1 cellular context compared by ENCODE assay signal in the genomic region with DNA sequence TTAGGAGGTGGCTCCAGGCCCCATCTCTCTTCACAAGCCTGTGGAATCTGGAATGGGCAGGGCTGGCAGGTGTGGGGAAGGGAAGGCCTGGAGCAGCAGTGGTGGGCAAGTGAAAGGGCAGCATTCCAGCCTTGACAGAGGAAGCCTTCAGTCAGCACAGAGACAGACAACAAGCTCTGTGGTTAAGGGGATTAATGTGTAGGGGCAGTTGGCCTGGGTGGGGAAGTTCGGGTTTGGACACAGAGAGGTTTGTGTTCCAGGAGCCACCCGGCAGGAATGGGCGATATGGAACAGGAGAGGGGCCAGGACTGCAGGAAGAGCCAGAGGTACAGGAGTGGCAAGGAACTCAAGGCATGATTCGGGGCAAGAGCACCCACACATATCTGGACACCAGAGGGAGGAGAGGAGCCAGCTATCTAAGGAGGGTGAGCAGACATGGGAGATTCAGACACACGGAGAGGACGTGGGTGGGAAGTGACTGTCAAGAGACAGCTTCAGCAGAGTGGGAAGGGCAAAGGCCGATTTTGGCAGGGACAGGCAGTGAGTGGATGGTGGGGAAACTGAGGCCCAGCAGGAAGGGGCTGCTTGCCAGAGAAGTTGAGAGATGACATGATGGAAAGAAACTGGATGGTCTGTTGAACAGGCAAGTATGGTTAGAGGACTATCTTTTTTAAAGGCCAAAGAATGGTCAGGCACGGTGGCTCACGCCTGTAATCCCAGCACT.
TF ChIP-seq lines count a peak whose summit lies in the region.

No MANE protein-coding gene starts in this region.

TF ChIP-seq in IMR-90, 13 proteins besides CTCF, POLR2A, EP300 and RAD21:
- TF ChIP-seq NFE2L2 (IDR thresholded peaks at IDR 0.05; ENCODE audit: low read depth, low read length), result no peak
- TF ChIP-seq CHD1 (IDR thresholded peaks at IDR 0.05; ENCODE audit: low read depth, low read length), result no peak
- TF ChIP-seq, protein P1, sequence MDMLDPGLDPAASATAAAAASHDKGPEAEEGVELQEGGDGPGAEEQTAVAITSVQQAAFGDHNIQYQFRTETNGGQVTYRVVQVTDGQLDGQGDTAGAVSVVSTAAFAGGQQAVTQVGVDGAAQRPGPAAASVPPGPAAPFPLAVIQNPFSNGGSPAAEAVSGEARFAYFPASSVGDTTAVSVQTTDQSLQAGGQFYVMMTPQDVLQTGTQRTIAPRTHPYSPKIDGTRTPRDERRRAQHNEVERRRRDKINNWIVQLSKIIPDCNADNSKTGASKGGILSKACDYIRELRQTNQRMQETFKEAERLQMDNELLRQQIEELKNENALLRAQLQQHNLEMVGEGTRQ (IDR thresholded peaks at IDR 0.05; ENCODE audit: low read depth, low read length), result no peak
- TF ChIP-seq MXI1 (IDR thresholded peaks at IDR 0.05; ENCODE audit: borderline replicate concordance, low read depth, low read length), result no peak
